In genomic region chr3:158644345-158644908, GRCh38 we compare ENCODE assay signal across 8 cellular contexts. TPM values are rescaled to one million over a fixed set of nuclear protein-coding genes. Genes with fewer than 3 reads are reported as not detected.
DNase-seq lines count a peak whose midpoint lies in the region; ATAC-seq and TF ChIP-seq lines count a peak whose summit lies in the region.

Gene GFM1, plus strand, starts transcription at chr3:158644527. Its CDS starts 108 bp downstream, at chr3:158644635.

- H3K4me3 Mint-ChIP-seq in CD14-positive monocyte, result peak within 1 kb of the TSS; percentile 92 to 99

- H3K9me3 ChIP-seq in liver (ENCODE audit: control insufficient read depth in 4 of 4, low read length in 3 of 4), result no peaks in the 10 kb centered on the region

- peak; percentile 67 to 81 for TF ChIP-seq RAD21 in liver (IDR thresholded peaks at IDR 0.05)

- DNase-seq in CD14-positive monocyte (ENCODE audit: low spot score), result peak; percentile 92
- peak; percentile 80 for DNase-seq in NCI-H748 treated with DMSO at 0.1 percent for 48 hours (lab: John Stamatoyannopoulos, UW)
- peak; percentile 86 for DNase-seq in activated CD4-positive, alpha-beta T cell treated with anti-CD3 and anti-CD28 coated beads, Interleukin-2, amount 50 U/mL, for 4 hours
- peak; percentile 92 to 98 for DNase-seq in dermis microvascular lymphatic vessel endothelial cell (ENCODE audit: low read depth in 2 of 2)
- peak; percentile 81 to 88 for DNase-seq in stimulated activated CD4-positive, alpha-beta T cell treated with anti-CD3 and anti-CD28 coated beads, Interleukin-4, amount 100 ng/mL, for 4 hours

- TF ChIP-seq CTCF in CD14-positive monocyte (IDR thresholded peaks at IDR 0.05) (peak; percentile 95), liver (IDR thresholded peaks at IDR 0.05; ENCODE audit: low read depth, low read length, missing input control) (peak; percentile 70)

- peak within 1 kb of the TSS; percentile 72 to 86 for H3K27ac ChIP-seq in liver (ENCODE audit: low read depth in 1 of 2, low read length in 2 of 2)

- H3K27me3 Mint-ChIP-seq in CD14-positive monocyte (ENCODE audit: low read depth in 3 of 3), result peaks cover 0 to 4% (median 0%) of the 10 kb centered on the region in 3 donors

- H3K4me3 ChIP-seq in liver (ENCODE audit: low read depth in 1 of 3, low read length in 3 of 3), result peak within 1 kb of the TSS; percentile 80 to 100 (median 85)

- intact Hi-C loops in CD14-positive monocyte (cut with micrococcal nuclease), result loop anchor here in 1 of 2 donors (5.0 kb wide), 1 partner anchor 148 kb away; no protein-coding TSS in a partner anchor

- ATAC-seq in GM19351 (IDR thresholded peaks at IDR 0.05; ENCODE audit: unreplicated experiment) (peak; percentile 96), HG03558 (IDR thresholded peaks at IDR 0.05; ENCODE audit: extremely low read depth, unreplicated experiment) (peak; percentile 100)

- H3K36me3 ChIP-seq in liver (ENCODE audit: control insufficient read depth in 4 of 4, insufficient read depth in 3 of 4, low read depth in 1 of 4, low read length in 3 of 4), result peaks cover 0 to 5% (median 4%) of the 10 kb centered on the region in 4 donors

- H3K9me3 Mint-ChIP-seq in CD14-positive monocyte, result peaks cover 0 to 4% (median 0%) of the 10 kb centered on the region in 7 donors

- H3K27ac Mint-ChIP-seq in CD14-positive monocyte, result peak within 1 kb of the TSS; percentile 91 to 98 (median 95)

- WGBS in liver, result under 1% methylated on average over 42 of the region's 42 CpGs

- peaks cover 2 to 13% (median 11%) of the 10 kb centered on the region in 4 donors for H3K4me1 ChIP-seq in liver (ENCODE audit: control insufficient read depth in 4 of 4, insufficient read depth in 4 of 4, low read length in 3 of 4)

- H3K36me3 Mint-ChIP-seq in CD14-positive monocyte, result peaks cover 30% of the 10 kb centered on the region in 2 donors

- peaks cover 0 to 2% (median 0%) of the 10 kb centered on the region in 4 donors for H3K27me3 ChIP-seq in liver (ENCODE audit: control insufficient read depth in 4 of 4, insufficient read depth in 4 of 4, low read length in 3 of 4)

- peak within 1 kb of the TSS; percentile 87 to 92 for H3K9ac ChIP-seq in liver (ENCODE audit: low read depth in 1 of 2, low read length in 2 of 2)

- H3K4me1 Mint-ChIP-seq in CD14-positive monocyte, result peaks cover 15% of the 10 kb centered on the region

TF ChIP-seq in liver, 16 proteins besides CTCF, POLR2A, EP300 and RAD21:
- TF ChIP-seq, protein P1, sequence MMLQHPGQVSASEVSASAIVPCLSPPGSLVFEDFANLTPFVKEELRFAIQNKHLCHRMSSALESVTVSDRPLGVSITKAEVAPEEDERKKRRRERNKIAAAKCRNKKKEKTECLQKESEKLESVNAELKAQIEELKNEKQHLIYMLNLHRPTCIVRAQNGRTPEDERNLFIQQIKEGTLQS (IDR thresholded peaks at IDR 0.05), result no peak
- TF ChIP-seq, protein P2, sequence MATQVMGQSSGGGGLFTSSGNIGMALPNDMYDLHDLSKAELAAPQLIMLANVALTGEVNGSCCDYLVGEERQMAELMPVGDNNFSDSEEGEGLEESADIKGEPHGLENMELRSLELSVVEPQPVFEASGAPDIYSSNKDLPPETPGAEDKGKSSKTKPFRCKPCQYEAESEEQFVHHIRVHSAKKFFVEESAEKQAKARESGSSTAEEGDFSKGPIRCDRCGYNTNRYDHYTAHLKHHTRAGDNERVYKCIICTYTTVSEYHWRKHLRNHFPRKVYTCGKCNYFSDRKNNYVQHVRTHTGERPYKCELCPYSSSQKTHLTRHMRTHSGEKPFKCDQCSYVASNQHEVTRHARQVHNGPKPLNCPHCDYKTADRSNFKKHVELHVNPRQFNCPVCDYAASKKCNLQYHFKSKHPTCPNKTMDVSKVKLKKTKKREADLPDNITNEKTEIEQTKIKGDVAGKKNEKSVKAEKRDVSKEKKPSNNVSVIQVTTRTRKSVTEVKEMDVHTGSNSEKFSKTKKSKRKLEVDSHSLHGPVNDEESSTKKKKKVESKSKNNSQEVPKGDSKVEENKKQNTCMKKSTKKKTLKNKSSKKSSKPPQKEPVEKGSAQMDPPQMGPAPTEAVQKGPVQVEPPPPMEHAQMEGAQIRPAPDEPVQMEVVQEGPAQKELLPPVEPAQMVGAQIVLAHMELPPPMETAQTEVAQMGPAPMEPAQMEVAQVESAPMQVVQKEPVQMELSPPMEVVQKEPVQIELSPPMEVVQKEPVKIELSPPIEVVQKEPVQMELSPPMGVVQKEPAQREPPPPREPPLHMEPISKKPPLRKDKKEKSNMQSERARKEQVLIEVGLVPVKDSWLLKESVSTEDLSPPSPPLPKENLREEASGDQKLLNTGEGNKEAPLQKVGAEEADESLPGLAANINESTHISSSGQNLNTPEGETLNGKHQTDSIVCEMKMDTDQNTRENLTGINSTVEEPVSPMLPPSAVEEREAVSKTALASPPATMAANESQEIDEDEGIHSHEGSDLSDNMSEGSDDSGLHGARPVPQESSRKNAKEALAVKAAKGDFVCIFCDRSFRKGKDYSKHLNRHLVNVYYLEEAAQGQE (IDR thresholded peaks at IDR 0.05), result peak; percentile 82
- peak; percentile 79 for TF ChIP-seq SP1 (IDR thresholded peaks at IDR 0.05)
- TF ChIP-seq YY1 (IDR thresholded peaks at IDR 0.05), result peak; percentile 86
- TF ChIP-seq JUND (IDR thresholded peaks at IDR 0.05), result peak in 1 of 2 donors; percentile 75
- TF ChIP-seq FOXA1 (IDR thresholded peaks at IDR 0.05), result no peak
- peak; percentile 80 to 82 for TF ChIP-seq RXRA (IDR thresholded peaks at IDR 0.05)
- peak; percentile 86 for TF ChIP-seq ZBTB33 (IDR thresholded peaks at IDR 0.05)
- TF ChIP-seq HNF4A (conservative IDR thresholded peaks at IDR 0.05), result peak; percentile 90 to 95
- TF ChIP-seq NR2F2 (IDR thresholded peaks at IDR 0.05), result peak; percentile 72
- TF ChIP-seq EGR1 (IDR thresholded peaks at IDR 0.05; ENCODE audit: low read depth in 2 of 2), result peak; percentile 71 to 85
- no peak for TF ChIP-seq FOXA2 (IDR thresholded peaks at IDR 0.05)
- TF ChIP-seq HNF4G (IDR thresholded peaks at IDR 0.05), result peak; percentile 81
- peak; percentile 83 to 98 for TF ChIP-seq GABPA (IDR thresholded peaks at IDR 0.05 in 1 of 2, conservative IDR thresholded peaks at IDR 0.05 in 1 of 2)
- peak; percentile 44 for TF ChIP-seq TAF1 (conservative IDR thresholded peaks at IDR 0.05)
- TF ChIP-seq MAX (IDR thresholded peaks at IDR 0.05), result peak; percentile 93

RNA-seq across cellular contexts. Expression of gene GFM1, which starts in this region (rescaled TPM):
- 10 to 100 TPM; 18.5 to 21.3 TPM for polyA plus RNA-seq in CD14-positive monocyte
- 85.8 and 93.6 TPM in 2 replicates for total RNA-seq in dermis microvascular lymphatic vessel endothelial cell
- total RNA-seq in liver, result 10 to 100 TPM; 35.0 to 73.2 TPM
- 10 to 100 TPM; 33.8 to 36.5 TPM for polyA plus RNA-seq in liver

Comparison
In these comparisons a context has a peak if more than half of its experiments do, and no peak if none do; other contexts are left out.
1. Peak in every context shown above with its lines: DNase-seq, ATAC-seq, H3K4me3 ChIP-seq and H3K27ac ChIP-seq.